In the genomic region with DNA sequence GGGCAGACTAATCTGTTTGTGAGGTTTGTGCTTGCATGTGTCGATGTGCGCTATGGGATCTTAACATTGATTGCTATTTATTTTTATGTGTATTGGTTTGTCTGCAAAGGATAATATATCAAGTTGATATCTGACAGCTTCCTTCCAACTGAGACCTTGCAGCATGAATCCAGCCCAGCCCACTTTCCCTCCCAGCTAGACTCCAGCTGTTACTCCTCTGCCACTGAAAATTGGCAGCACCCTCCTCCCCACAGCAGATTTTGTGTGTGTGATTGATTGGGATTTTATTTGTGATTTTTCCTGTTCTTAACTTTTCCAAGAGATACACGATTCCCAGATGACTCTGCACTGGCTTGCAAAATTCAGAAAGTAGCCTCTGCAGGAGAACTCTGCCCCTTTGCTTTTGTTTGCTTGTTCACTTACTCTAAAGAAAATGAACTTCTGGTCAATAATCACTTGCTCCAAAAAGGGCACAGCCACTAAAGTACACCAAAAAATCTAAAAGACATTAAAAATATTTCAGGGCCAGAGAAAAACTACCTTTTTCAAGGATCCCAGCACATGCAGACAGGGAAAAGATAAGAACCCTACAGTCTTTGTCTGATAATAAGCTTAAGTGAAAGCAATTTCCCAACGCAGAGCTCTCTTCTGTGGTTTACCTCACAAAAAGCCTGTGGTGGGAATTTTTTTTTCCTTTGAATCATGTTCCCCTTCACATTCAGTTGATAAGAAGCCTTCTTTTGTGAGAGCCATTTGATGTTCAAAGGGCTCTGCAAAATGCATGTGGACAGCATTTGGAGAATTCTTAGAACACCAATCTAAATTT, we compare ENCODE assay signal across 17 cellular contexts.
"Had no signal": no experiment of that assay in that cellular context is flagged by ENCODE, and none has a peak within 500 bp of the region (broad histone marks: within the 10 kb centered on the region; RNA-seq: fewer than 3 reads in every experiment).

No MANE protein-coding gene starts in this region.

- H3K9me3 ChIP-seq: mucosa of descending colon, upper lobe of left lung had no signal

- H3K27ac Mint-ChIP-seq: immature natural killer cell; naive thymus-derived CD4-positive, alpha-beta T cell had no signal

- H3K36me3 ChIP-seq: upper lobe of left lung had no signal

- H3K27ac ChIP-seq: skin epidermis, upper lobe of left lung, VCaP had no signal

- DNase-seq: activated CD4-positive, alpha-beta T cell treated with anti-CD3 and anti-CD28 coated beads for 1 hour; activated CD4-positive, alpha-beta T cell treated with anti-CD3 and anti-CD28 coated beads, Interleukin-2, amount 50 U/mL, for 4 hours; activated naive CD4-positive, alpha-beta T cell treated with Interleukin-2 at 50 U/mL for 16 hours; activated T-cell treated with anti-CD3 and anti-CD28 coated beads for 4 hours; head of caudate nucleus; immature natural killer cell; mucosa of descending colon; naive thymus-derived CD4-positive, alpha-beta T cell; stimulated activated CD4-positive, alpha-beta T cell treated with anti-CD3 and anti-CD28 coated beads, Interleukin-4, amount 100 ng/mL, for 24 hours; stimulated activated naive CD4-positive, alpha-beta T cell; T-helper 1 cell; T1000; upper lobe of left lung had no signal

- H3K4me1 ChIP-seq: upper lobe of left lung had no signal

- H3K27me3 ChIP-seq: upper lobe of left lung had no signal

- H3K4me3 ChIP-seq: mucosa of descending colon, skin epidermis, upper lobe of left lung had no signal

- H3K4me3 Mint-ChIP-seq: immature natural killer cell; naive thymus-derived CD4-positive, alpha-beta T cell had no signal

- H3K4me1 Mint-ChIP-seq: immature natural killer cell; naive thymus-derived CD4-positive, alpha-beta T cell had no signal

- FAIRE-seq: astrocyte, frontal cortex had no signal
